Comparison of ENCODE assay signal across 27 cellular contexts in genomic region chr5:90480699-90481098, GRCh38.
"Had no signal": no experiment of that assay in that cellular context is flagged by ENCODE, and none has a peak within 500 bp of the region (broad histone marks: within the 10 kb centered on the region; RNA-seq: fewer than 3 reads in every experiment).

No MANE protein-coding gene starts in this region.

- H3K4me1 ChIP-seq: breast epithelium, gastrocnemius medialis, tibial artery, upper lobe of right lung had no signal

- H3K36me3 Mint-ChIP-seq: mesothelial cell of epicardium had no signal

- H3K27ac ChIP-seq: breast epithelium, gastrocnemius medialis, suprapubic skin, tibial artery, upper lobe of right lung, WERI-Rb-1 had no signal

- H3K27me3 ChIP-seq: breast epithelium, gastrocnemius medialis, suprapubic skin, tibial artery, upper lobe of right lung had no signal

- H3K36me3 ChIP-seq: breast epithelium, gastrocnemius medialis, suprapubic skin, tibial artery, upper lobe of right lung, WERI-Rb-1 had no signal

- H3K27ac Mint-ChIP-seq: activated CD4-positive, alpha-beta memory T cell treated with anti-CD3 and anti-CD28 coated beads, Interleukin-2, amount 10 ng/mL, durations not matched to agents 7 days and 5 days; activated CD4-positive, alpha-beta T cell treated with anti-CD3 and anti-CD28 coated beads, Interleukin-2, amount 10 ng/mL, durations not matched to agents 24 days and 14 days; activated naive CD4-positive, alpha-beta T cell treated with anti-CD3 and anti-CD28 coated beads, Interleukin-2, amount 50 U/mL, for 72 hours; activated T-helper 17 cell treated with anti-CD3 and anti-CD28 coated beads, Interleukin-2, amount 50 U/mL, for 72 hours; mesothelial cell of epicardium; naive thymus-derived CD4-positive, alpha-beta T cell; T-helper 1 cell treated with Interleukin-12 subunit alpha and Interleukin-12 subunit beta and Interleukin-4 antibody, amounts not matched to agents 30 μg/mL and 1 μg/mL, for 36 hours had no signal

- H3K9me3 Mint-ChIP-seq: activated CD4-positive, alpha-beta memory T cell treated with anti-CD3 and anti-CD28 coated beads, Interleukin-2, amount 10 ng/mL, durations not matched to agents 7 days and 5 days; activated CD4-positive, alpha-beta T cell treated with anti-CD3 and anti-CD28 coated beads, Interleukin-2, amount 10 ng/mL, durations not matched to agents 24 days and 14 days; activated naive CD4-positive, alpha-beta T cell treated with anti-CD3 and anti-CD28 coated beads, Interleukin-2, amount 50 U/mL, for 72 hours; activated T-cell treated with anti-CD3 and anti-CD28 coated beads, Interleukin-2, amount 50 U/mL, for 4 hours; activated T-helper 17 cell treated with anti-CD3 and anti-CD28 coated beads, Interleukin-2, amount 50 U/mL, for 72 hours; mesothelial cell of epicardium; naive thymus-derived CD4-positive, alpha-beta T cell; neural crest cell; T-helper 1 cell treated with Interleukin-12 subunit alpha and Interleukin-12 subunit beta and Interleukin-4 antibody, amounts not matched to agents 30 μg/mL and 1 μg/mL, for 36 hours had no signal

- H3K4me3 ChIP-seq: breast epithelium, gastrocnemius medialis, suprapubic skin, tibial artery, upper lobe of right lung had no signal

- H3K27me3 Mint-ChIP-seq: activated CD4-positive, alpha-beta memory T cell treated with anti-CD3 and anti-CD28 coated beads, Interleukin-2, amount 10 ng/mL, durations not matched to agents 7 days and 5 days; activated CD4-positive, alpha-beta T cell treated with anti-CD3 and anti-CD28 coated beads, Interleukin-2, amount 10 ng/mL, durations not matched to agents 24 days and 14 days; activated T-helper 17 cell treated with anti-CD3 and anti-CD28 coated beads, Interleukin-2, amount 50 U/mL, for 72 hours; naive thymus-derived CD4-positive, alpha-beta T cell had no signal

- DNase-seq: activated CD4-positive, alpha-beta memory T cell treated with anti-CD3 and anti-CD28 coated beads, Interleukin-2, amount 10 ng/mL, durations not matched to agents 7 days and 5 days; activated CD4-positive, alpha-beta T cell treated with anti-CD3 and anti-CD28 coated beads, Interleukin-2, amount 10 ng/mL, durations not matched to agents 24 days and 14 days; activated CD4-positive, CD25-positive, alpha-beta regulatory T cell treated with anti-CD3 and anti-CD28 coated beads, Interleukin-2, amount 50 U/mL, for 72 hours; activated T-cell treated with anti-CD3 and anti-CD28 coated beads, Interleukin-2, amount 50 U/mL, for 4 hours; central memory CD4-positive, alpha-beta T cell; gastrocnemius medialis; glutamatergic neuron; kidney; left colon; mammary epithelial cell; naive thymus-derived CD4-positive, alpha-beta T cell; nucleus accumbens; posterior cingulate gyrus; right cardiac atrium; stimulated activated CD4-positive, alpha-beta T cell treated with anti-CD3 and anti-CD28 coated beads, Interleukin-15, amount 100 ng/mL, for 24 hours; stimulated activated naive CD4-positive, alpha-beta T cell; T1000; tibial artery; upper lobe of right lung; WERI-Rb-1 had no signal

- H3K4me3 Mint-ChIP-seq: activated CD4-positive, alpha-beta memory T cell treated with anti-CD3 and anti-CD28 coated beads, Interleukin-2, amount 10 ng/mL, durations not matched to agents 7 days and 5 days; activated CD4-positive, alpha-beta T cell treated with anti-CD3 and anti-CD28 coated beads, Interleukin-2, amount 10 ng/mL, durations not matched to agents 24 days and 14 days; activated T-cell treated with anti-CD3 and anti-CD28 coated beads, Interleukin-2, amount 50 U/mL, for 4 hours; activated T-helper 17 cell treated with anti-CD3 and anti-CD28 coated beads, Interleukin-2, amount 50 U/mL, for 72 hours; mesothelial cell of epicardium; naive thymus-derived CD4-positive, alpha-beta T cell; neural crest cell; T-helper 1 cell treated with Interleukin-12 subunit alpha and Interleukin-12 subunit beta and Interleukin-4 antibody, amounts not matched to agents 30 μg/mL and 1 μg/mL, for 36 hours had no signal

- H3K9me3 ChIP-seq: breast epithelium, gastrocnemius medialis, suprapubic skin, tibial artery, upper lobe of right lung had no signal
